ENCODE assay signal across 20 cellular contexts in the genomic region with DNA sequence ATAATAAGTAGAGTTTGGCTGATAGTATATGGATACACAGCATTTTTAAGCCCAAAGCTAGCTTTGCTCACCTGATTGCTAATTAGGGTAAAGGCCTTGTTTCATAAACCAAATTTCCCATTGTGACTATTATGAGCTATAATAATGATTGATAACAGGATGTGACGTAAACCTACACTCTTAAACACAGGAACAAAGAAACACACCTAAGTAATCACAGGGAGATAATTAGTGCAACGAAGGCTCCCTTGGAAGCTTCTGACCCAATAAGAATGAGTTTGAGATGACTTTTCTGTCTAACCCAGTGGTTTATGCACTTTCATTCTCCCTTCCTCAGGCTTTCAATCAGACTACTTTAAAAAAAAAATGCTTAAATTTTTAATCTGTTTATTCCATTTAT.
DNase-seq lines count a peak whose midpoint lies in the region; ATAC-seq and TF ChIP-seq lines count a peak whose summit lies in the region.
"Had no signal": no experiment of that assay in that cellular context is flagged by ENCODE, and none has a peak within 500 bp of the region (broad histone marks: within the 10 kb centered on the region; RNA-seq: fewer than 3 reads in every experiment).

No MANE protein-coding gene starts in this region.

- intact Hi-C loops in mucosa of descending colon (cut with DNase I, micrococcal nuclease), result no loop called here

- H3K4me1 ChIP-seq in Loucy (ENCODE audit: insufficient read depth, low read length, poor library complexity, severe bottlenecking) (peaks cover 11% of the 10 kb centered on the region), mucosa of descending colon (ENCODE audit: low read depth) (peaks cover 12% of the 10 kb centered on the region), H9 (ENCODE audit: insufficient read depth, low read length) (peaks cover 4% of the 10 kb centered on the region; the same call in 1 of the 2 replicates)

- DNase-seq in DMS153 (lab: John Stamatoyannopoulos, UW), result peak; percentile 23
- no peak for DNase-seq in DMS153 treated with DMSO at 0.1 percent for 48 hours (lab: John Stamatoyannopoulos, UW; ENCODE audit: unreplicated experiment)
- peak; percentile 76 for DNase-seq in NCI-H748 treated with DMSO at 0.1 percent for 48 hours (lab: John Stamatoyannopoulos, UW)
- no peak for DNase-seq in mucosa of descending colon
- no peak for DNase-seq in H9
- no peak for DNase-seq in SHP77 treated with DMSO at 0.1 percent for 48 hours (lab: John Stamatoyannopoulos, UW)
- DNase-seq: CD4-positive, alpha-beta memory T cell; DND-41; GOT3; MG63; NCI-H1092; NCI-H2029 treated with DMSO at 0.1 percent for 48 hours; NCI-H2227 treated with DMSO at 0.1 percent for 48 hours; NCI-H524 treated with DMSO at 0.1 percent for 48 hours; SHP77; T-helper 17 cell had no signal

- H4K91ac ChIP-seq in H9 (ENCODE audit: insufficient read length, low read depth, low read length), result no peak overlapping the region

- H3K14ac ChIP-seq in H9 (ENCODE audit: insufficient read depth, low read length), result no peak overlapping the region

- no peak overlapping the region for H2AK5ac ChIP-seq in H9 (ENCODE audit: insufficient read length, low read length)

- no peaks in the 10 kb centered on the region for H3K23me2 ChIP-seq in H9 (ENCODE audit: insufficient read length, low read depth, low read length, poor library complexity, severe bottlenecking)

- H3K9ac ChIP-seq in Loucy (ENCODE audit: low read depth, low read length, poor library complexity, severe bottlenecking), result peak overlapping the region; percentile 4
- H3K9ac ChIP-seq in H9 (ENCODE audit: extremely low read depth, insufficient read length, low read length), result no peak overlapping the region
- H3K9ac ChIP-seq: KMS-11 had no signal

- H3K4ac ChIP-seq in H9 (ENCODE audit: low read depth, low read length), result no peak overlapping the region

- H2BK15ac ChIP-seq in H9 (ENCODE audit: low read depth, low read length), result no peak overlapping the region

- TF ChIP-seq CTCF in Loucy (conservative IDR thresholded peaks at IDR 0.05; ENCODE audit: low read length) (no peak), mucosa of descending colon (IDR thresholded peaks at IDR 0.05) (no peak), H9 (conservative IDR thresholded peaks at IDR 0.05) (no peak)

- H3K79me2 ChIP-seq in Loucy (ENCODE audit: insufficient read depth, low read length) (no peaks in the 10 kb centered on the region), H9 (ENCODE audit: insufficient read depth, low read length) (no peaks in the 10 kb centered on the region)

- H3K36me3 ChIP-seq in Loucy (ENCODE audit: insufficient read depth, low read length) (no peaks in the 10 kb centered on the region), mucosa of descending colon (ENCODE audit: low read depth) (no peaks in the 10 kb centered on the region)
- H3K36me3 ChIP-seq: MG63 had no signal

- H3K4me3 Mint-ChIP-seq in H9, result no peak overlapping the region
- H3K4me3 Mint-ChIP-seq: CD4-positive, alpha-beta memory T cell; T-helper 17 cell had no signal

- H2BK20ac ChIP-seq in H9 (ENCODE audit: low read depth, low read length, poor library complexity, severe bottlenecking), result no peak overlapping the region

- no peaks in the 10 kb centered on the region for H4K20me1 ChIP-seq in Loucy (ENCODE audit: insufficient read depth, low read length, poor library complexity, severe bottlenecking)
- H4K20me1 ChIP-seq in H9 (ENCODE audit: control insufficient read depth, insufficient read depth, insufficient read length), result no peaks in the 10 kb centered on the region

- H3F3A ChIP-seq in Loucy (ENCODE audit: low read depth), result no peaks in the 10 kb centered on the region

- peaks cover 12 to 14% of the 10 kb centered on the region in 2 experiments for H3K4me1 Mint-ChIP-seq in H9
- H3K4me1 Mint-ChIP-seq: CD4-positive, alpha-beta memory T cell; T-helper 17 cell had no signal

- H3K36me3 Mint-ChIP-seq in H9 (ENCODE audit: insufficient read depth in 1 of 3, low read depth in 3 of 3), result no peaks in the 10 kb centered on the region
- H3K36me3 Mint-ChIP-seq: CD4-positive, alpha-beta memory T cell had no signal

- H4K5ac ChIP-seq in H9 (ENCODE audit: insufficient read length, low read depth, low read length), result no peak overlapping the region

- ATAC-seq in mucosa of descending colon, result peak; percentile 18
- no peak for ATAC-seq in HG03469 (IDR thresholded peaks at IDR 0.05; ENCODE audit: unreplicated experiment)
- ATAC-seq: T-helper 17 cell had no signal

- WGBS in H9 (ENCODE audit: extremely low coverage, insufficient read length, low lambda C conversion rate), result no CpG with 5 or more reads among the region's 2 CpGs

- H3K9me3 ChIP-seq in Loucy (ENCODE audit: insufficient read depth, low read depth, low read length), result no peaks in the 10 kb centered on the region
- no peaks in the 10 kb centered on the region for H3K9me3 ChIP-seq in mucosa of descending colon
- no peaks in the 10 kb centered on the region for H3K9me3 ChIP-seq in H9 (ENCODE audit: control insufficient read depth, low read depth, low read length)
- H3K9me3 ChIP-seq: MG63 had no signal

- H3K27me3 ChIP-seq in Loucy (ENCODE audit: insufficient read depth, low read length, poor library complexity, severe bottlenecking) (no peaks in the 10 kb centered on the region), H9 (ENCODE audit: insufficient read depth, low read length) (no peaks in the 10 kb centered on the region)
- H3K27me3 ChIP-seq: MG63 had no signal

- H3K4me2 ChIP-seq in Loucy (ENCODE audit: low read depth, low read length, poor library complexity, severe bottlenecking), result peak overlapping the region; percentile 52
- no peak overlapping the region for H3K4me2 ChIP-seq in H9 (ENCODE audit: insufficient read depth, insufficient read length, low read length)
- H3K4me2 ChIP-seq: KMS-11 had no signal

- H3K27ac ChIP-seq in H9 (ENCODE audit: insufficient read length, low read depth, low read length), result no peak overlapping the region
- H3K27ac ChIP-seq: 22Rv1, KMS-11 had no signal

- no peak overlapping the region for H3K23ac ChIP-seq in H9 (ENCODE audit: insufficient read length, low read depth, low read length)

- no peak overlapping the region for H2BK120ac ChIP-seq in H9 (ENCODE audit: low read depth, low read length, poor library complexity, severe bottlenecking)

- H3K4me3 ChIP-seq in Loucy (ENCODE audit: low read length, poor library complexity, severe bottlenecking), result peak overlapping the region; percentile 39
- H3K4me3 ChIP-seq in mucosa of descending colon, result no peak overlapping the region
- H3K4me3 ChIP-seq: MG63 had no signal

- H3K9me3 Mint-ChIP-seq in H9, result no peaks in the 10 kb centered on the region

- H3K18ac ChIP-seq in H9 (ENCODE audit: insufficient read length, low read depth, low read length), result no peak overlapping the region

- no peak overlapping the region for H3T11ph ChIP-seq in H9 (ENCODE audit: low read length)

- no peaks in the 10 kb centered on the region for H3K9me2 ChIP-seq in Loucy (replicated peaks; ENCODE audit: low read depth, low read length)

- H2BK12ac ChIP-seq in H9 (ENCODE audit: insufficient read length, low read depth, low read length), result no peak overlapping the region

- no peak overlapping the region for H3K56ac ChIP-seq in H9 (ENCODE audit: insufficient read length, low read depth, low read length)

- no peaks in the 10 kb centered on the region for H3K27me3 Mint-ChIP-seq in H9 (ENCODE audit: low read depth)
- H3K27me3 Mint-ChIP-seq: T-helper 17 cell had no signal

- H4K8ac ChIP-seq in H9 (replicated peaks; ENCODE audit: insufficient read length, low read depth, low read length), result no peak overlapping the region

- H2BK5ac ChIP-seq in H9 (ENCODE audit: insufficient read length, low read length), result no peak overlapping the region

- H2AFZ ChIP-seq in Loucy (ENCODE audit: low read length) (peak overlapping the region; percentile 61; the same call in 1 of the 2 replicates), H9 (ENCODE audit: low read length) (no peak overlapping the region)

- no peak overlapping the region for H3K27ac Mint-ChIP-seq in H9
- H3K27ac Mint-ChIP-seq: CD4-positive, alpha-beta memory T cell; T-helper 17 cell had no signal

- no peaks in the 10 kb centered on the region for H3K79me1 ChIP-seq in H9 (ENCODE audit: insufficient read depth, low read depth, low read length, poor library complexity, severe bottlenecking)

Comparison
In these comparisons a context has a peak if more than half of its experiments do, and no peak if none do; other contexts are left out.
1. DNase-seq: peak in DMS153 (single experiment) and NCI-H748 treated with DMSO at 0.1 percent for 48 hours (single experiment); none in DMS153 treated with DMSO at 0.1 percent for 48 hours (single experiment), mucosa of descending colon (0 of 3), H9 (single experiment) and SHP77 treated with DMSO at 0.1 percent for 48 hours (single experiment).